Comparison of ENCODE assay signal across 22 cellular contexts in the genomic region with DNA sequence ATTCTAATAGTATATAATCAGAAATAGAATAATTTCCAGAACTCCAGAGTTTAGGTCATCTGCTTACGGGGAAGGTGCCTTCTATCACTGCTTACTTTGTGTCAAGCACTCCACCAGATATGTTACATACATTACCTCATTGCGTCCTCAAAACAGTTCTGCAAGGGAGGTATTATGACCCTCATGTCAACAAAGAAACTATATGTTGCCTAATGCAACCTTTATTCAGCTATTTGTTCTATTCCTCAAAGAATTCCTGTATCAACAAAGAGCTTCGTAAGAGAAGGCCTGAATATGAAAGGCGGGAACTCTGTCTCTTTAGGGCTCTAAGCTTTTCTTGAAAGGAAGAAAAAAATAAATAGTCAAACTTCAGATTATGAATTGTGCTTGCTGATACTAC.
DNase-seq lines count a peak whose midpoint lies in the region; ATAC-seq, FAIRE-seq and TF ChIP-seq lines count a peak whose summit lies in the region.
"Had no signal": no experiment of that assay in that cellular context is flagged by ENCODE, and none has a peak within 500 bp of the region (broad histone marks: within the 10 kb centered on the region; RNA-seq: fewer than 3 reads in every experiment).

No MANE protein-coding gene starts in this region.

- no peak overlapping the region for H3K4ac ChIP-seq in neuronal stem cell (ENCODE audit: low read length)

- no peaks in the 10 kb centered on the region for H3K36me3 Mint-ChIP-seq in astrocyte (ENCODE audit: low read depth, unreplicated experiment)
- H3K36me3 Mint-ChIP-seq: CD4-positive, CD25-positive, alpha-beta regulatory T cell; CD8-positive, alpha-beta T cell had no signal

- intact Hi-C loops in right cardiac atrium (cut with DNase I): no loop called here

- H3K79me1 ChIP-seq in neuronal stem cell (ENCODE audit: low read depth, low read length): no peaks in the 10 kb centered on the region

- no peaks in the 10 kb centered on the region for H3K36me3 ChIP-seq in cardiac muscle cell
- no peaks in the 10 kb centered on the region for H3K36me3 ChIP-seq in astrocyte (ENCODE audit: insufficient read depth, low read length)
- no peaks in the 10 kb centered on the region for H3K36me3 ChIP-seq in neuronal stem cell (replicated peaks in 1 of 2; ENCODE audit: control insufficient read depth in 2 of 2, insufficient read depth in 2 of 2, low read length in 2 of 2)
- H3K36me3 ChIP-seq: BLaER1 had no signal

- H3K14ac ChIP-seq in neuronal stem cell (ENCODE audit: low read length): no peak overlapping the region

- peaks cover 90% of the 10 kb centered on the region for H3K79me2 ChIP-seq in astrocyte (ENCODE audit: insufficient read depth, low read length)

- no peak overlapping the region for H3K18ac ChIP-seq in neuronal stem cell (ENCODE audit: low read length)

- WGBS in right cardiac atrium: 69% methylated on average over 4 of the region's 4 CpGs
- WGBS in neuronal stem cell (ENCODE audit: extremely low coverage in 2 of 2, insufficient read length in 2 of 2, insufficient replicate concordance in 1 of 2), 2 donors: no CpG with 5 or more reads among the region's 4 CpGs

- no peak overlapping the region for H2BK15ac ChIP-seq in neuronal stem cell (ENCODE audit: low read length)

- DNase-seq in cardiac muscle cell (ENCODE audit: low read depth in 1 of 2, low spot score in 1 of 2) (no peak), right cardiac atrium (no peak), HuH-7.5 (ENCODE audit: low spot score) (peak; percentile 5), astrocyte (ENCODE audit: low read depth) (no peak), neuronal stem cell (ENCODE audit: low spot score) (no peak), NCI-H2171 (lab: John Stamatoyannopoulos, UW) (no peak), DMS 273 treated with DMSO at 0.1 percent for 48 hours (lab: John Stamatoyannopoulos, UW) (no peak)
- DNase-seq: CD4-positive, CD25-positive, alpha-beta regulatory T cell; CD8-positive, alpha-beta T cell; DMS79; EL; GDM1; H9 had no signal

- H3K4me1 ChIP-seq in cardiac muscle cell (ENCODE audit: low read depth) (peaks cover 40% of the 10 kb centered on the region), right cardiac atrium (ENCODE audit: control insufficient read depth, insufficient read depth, low read length) (peaks cover 9% of the 10 kb centered on the region), astrocyte (ENCODE audit: insufficient read depth, low read length) (peaks cover 13% of the 10 kb centered on the region), neuronal stem cell (ENCODE audit: control insufficient read depth in 2 of 2, insufficient read depth in 1 of 2, low read depth in 1 of 2, low read length in 2 of 2) (peaks cover 4 to 6% of the 10 kb centered on the region in 2 donors)

- no peak overlapping the region for H2AK5ac ChIP-seq in neuronal stem cell (ENCODE audit: low read depth, low read length)

- H4K20me1 ChIP-seq in astrocyte (ENCODE audit: insufficient read depth, low read length): peaks cover 13% of the 10 kb centered on the region
- H4K20me1 ChIP-seq: BLaER1 had no signal

- no peak overlapping the region for H2BK120ac ChIP-seq in neuronal stem cell (ENCODE audit: low read depth, low read length)

- H3K27me3 ChIP-seq in cardiac muscle cell: no peaks in the 10 kb centered on the region
- H3K27me3 ChIP-seq in right cardiac atrium (ENCODE audit: control insufficient read depth, insufficient read depth): no peaks in the 10 kb centered on the region
- no peaks in the 10 kb centered on the region for H3K27me3 ChIP-seq in astrocyte (ENCODE audit: insufficient read depth, low read length)
- no peaks in the 10 kb centered on the region for H3K27me3 ChIP-seq in neuronal stem cell (ENCODE audit: control insufficient read depth in 3 of 3, insufficient read depth in 3 of 3, low read depth in 1 of 3, low read length in 3 of 3)
- H3K27me3 ChIP-seq: BLaER1 had no signal

- H3K27me3 Mint-ChIP-seq in astrocyte (ENCODE audit: low read depth, unreplicated experiment): no peaks in the 10 kb centered on the region
- H3K27me3 Mint-ChIP-seq: B cell; CD4-positive, CD25-positive, alpha-beta regulatory T cell had no signal

- H2AFZ ChIP-seq in astrocyte (ENCODE audit: low read depth, low read length) (no peak overlapping the region), neuronal stem cell (ENCODE audit: low read length) (no peak overlapping the region)
- H2AFZ ChIP-seq: GM23338 had no signal

- H2BK5ac ChIP-seq in neuronal stem cell (ENCODE audit: low read length): no peak overlapping the region

- H3K9ac ChIP-seq in astrocyte (ENCODE audit: low read length) (no peak overlapping the region), neuronal stem cell (ENCODE audit: low read depth, low read length, poor library complexity) (no peak overlapping the region)
- H3K9ac ChIP-seq: BLaER1 had no signal

- peak; percentile 5 for FAIRE-seq in astrocyte (lab: Jason Lieb, UNC)
- FAIRE-seq: A204.1, GM12878, GM19239 had no signal

- peaks cover 13% of the 10 kb centered on the region for H3K4me1 Mint-ChIP-seq in astrocyte (ENCODE audit: low read depth, unreplicated experiment)

- H3K23ac ChIP-seq in neuronal stem cell (ENCODE audit: low read depth, low read length, poor library complexity): no peak overlapping the region

- no peak overlapping the region for H2BK12ac ChIP-seq in neuronal stem cell (ENCODE audit: low read length)

- H4K8ac ChIP-seq in neuronal stem cell (ENCODE audit: low read depth, low read length): no peak overlapping the region

- ATAC-seq in right cardiac atrium: no peak
- ATAC-seq: CD8-positive, alpha-beta T cell; GM12878; GM23338 had no signal

- H3K4me3 ChIP-seq in cardiac muscle cell (no peak overlapping the region), right cardiac atrium (ENCODE audit: low read length) (no peak overlapping the region), astrocyte (ENCODE audit: insufficient read depth, low read depth, low read length) (no peak overlapping the region), neuronal stem cell (ENCODE audit: low read length in 2 of 2) (no peak overlapping the region)
- H3K4me3 ChIP-seq: BLaER1, GM12878, GM23338 had no signal

- no peaks in the 10 kb centered on the region for H3K9me3 Mint-ChIP-seq in astrocyte (ENCODE audit: unreplicated experiment)
- H3K9me3 Mint-ChIP-seq: CD8-positive, alpha-beta T cell; GM23338; H9 had no signal

- H3K27ac Mint-ChIP-seq in astrocyte (ENCODE audit: unreplicated experiment): no peak overlapping the region
- H3K27ac Mint-ChIP-seq: B cell; CD4-positive, CD25-positive, alpha-beta regulatory T cell; CD8-positive, alpha-beta T cell; GM23338; H9 had no signal

- H4K91ac ChIP-seq in neuronal stem cell (ENCODE audit: low read depth, low read length, poor library complexity): no peak overlapping the region

- no peak for TF ChIP-seq CTCF in cardiac muscle cell (IDR thresholded peaks at IDR 0.05; ENCODE audit: low read depth, low read length)
- TF ChIP-seq CTCF in astrocyte (IDR thresholded peaks at IDR 0.05; ENCODE audit: insufficient read depth, low read depth, low read length): no peak

- H3K9me3 ChIP-seq in cardiac muscle cell (ENCODE audit: low read depth) (no peaks in the 10 kb centered on the region), right cardiac atrium (ENCODE audit: control insufficient read depth, low read length) (no peaks in the 10 kb centered on the region), astrocyte (ENCODE audit: insufficient read depth, low read depth, low read length) (no peaks in the 10 kb centered on the region), neuronal stem cell (replicated peaks in 1 of 2; ENCODE audit: control insufficient read depth in 2 of 2, insufficient read depth in 1 of 2, low read depth in 1 of 2, low read length in 2 of 2) (no peaks in the 10 kb centered on the region)
- H3K9me3 ChIP-seq: BLaER1, Caco-2 had no signal

- H3K4me2 ChIP-seq in astrocyte (ENCODE audit: low read length) (no peak overlapping the region), neuronal stem cell (ENCODE audit: insufficient read depth, low read length, poor library complexity, severe bottlenecking) (no peak overlapping the region)
- H3K4me2 ChIP-seq: BLaER1, GM23338 had no signal

- no peak overlapping the region for H3K4me3 Mint-ChIP-seq in astrocyte (ENCODE audit: unreplicated experiment)
- H3K4me3 Mint-ChIP-seq: B cell; CD4-positive, CD25-positive, alpha-beta regulatory T cell; CD8-positive, alpha-beta T cell; GM23338; H9 had no signal

- H3K27ac ChIP-seq in cardiac muscle cell (peak overlapping the region; percentile 48), right cardiac atrium (ENCODE audit: low read length) (no peak overlapping the region), astrocyte (ENCODE audit: low read depth, low read length) (no peak overlapping the region), neuronal stem cell (replicated peaks; ENCODE audit: low read length) (no peak overlapping the region)
- H3K27ac ChIP-seq: 22Rv1, BLaER1, C4-2B had no signal
